In genomic region chr20:12434672-12435071, GRCh38 we compare ENCODE assay signal across 33 cellular contexts.
"Had no signal": no experiment of that assay in that cellular context is flagged by ENCODE, and none has a peak within 500 bp of the region (broad histone marks: within the 10 kb centered on the region; RNA-seq: fewer than 3 reads in every experiment).

No MANE protein-coding gene starts in this region.

- H3K4me1 Mint-ChIP-seq: activated CD4-positive, alpha-beta memory T cell treated with anti-CD3 and anti-CD28 coated beads, Interleukin-2, amount 10 ng/mL, durations not matched to agents 7 days and 5 days; activated CD4-positive, alpha-beta T cell treated with anti-CD3 and anti-CD28 coated beads for 36 hours; activated CD8-positive, alpha-beta memory T cell treated with anti-CD3 and anti-CD28 coated beads, Interleukin-2, amount 10 ng/mL, durations not matched to agents 7 days and 5 days; activated naive CD4-positive, alpha-beta T cell treated with anti-CD3 and anti-CD28 coated beads, Interleukin-2, amount 10 ng/mL, durations not matched to agents 7 days and 5 days; activated naive CD8-positive, alpha-beta T cell treated with anti-CD3 and anti-CD28 coated beads, Interleukin-2, amount 50 U/mL, for 24 hours had no signal

- ATAC-seq: activated CD4-positive, alpha-beta T cell treated with anti-CD3 and anti-CD28 coated beads for 36 hours; activated CD4-positive, CD25-positive, alpha-beta regulatory T cell treated with anti-CD3 and anti-CD28 coated beads, Interleukin-2, amount 50 U/mL, for 24 hours; activated CD8-positive, alpha-beta memory T cell treated with anti-CD3 and anti-CD28 coated beads, Interleukin-2, amount 10 ng/mL, durations not matched to agents 7 days and 5 days; activated naive CD8-positive, alpha-beta T cell treated with anti-CD3 and anti-CD28 coated beads, Interleukin-2, amount 50 U/mL, for 24 hours; PC-3; WTC11 had no signal

- H3K4me1 ChIP-seq: Peyer's patch, SJSA1 had no signal

- H3K36me3 ChIP-seq: cardiac muscle cell, Peyer's patch, SJSA1 had no signal

- DNase-seq: activated CD4-positive, alpha-beta memory T cell treated with anti-CD3 and anti-CD28 coated beads, Interleukin-2, amount 10 ng/mL, durations not matched to agents 7 days and 5 days; activated CD4-positive, alpha-beta T cell treated with anti-CD3 and anti-CD28 coated beads for 36 hours; activated CD8-positive, alpha-beta memory T cell treated with anti-CD3 and anti-CD28 coated beads for 24 hours; activated CD8-positive, alpha-beta memory T cell treated with anti-CD3 and anti-CD28 coated beads, Interleukin-2, amount 10 ng/mL, durations not matched to agents 7 days and 5 days; activated CD8-positive, alpha-beta memory T cell treated with anti-CD3 and anti-CD28 coated beads, Interleukin-2, amount 50 U/mL, for 48 hours; activated effector memory CD4-positive, alpha-beta T cell treated with Interleukin-2 at 50 U/mL for 16 hours; activated naive CD4-positive, alpha-beta T cell treated with anti-CD3 and anti-CD28 coated beads, Interleukin-2, amount 10 ng/mL, durations not matched to agents 7 days and 5 days; activated naive CD8-positive, alpha-beta T cell treated with anti-CD3 and anti-CD28 coated beads, Interleukin-2, amount 50 U/mL, for 24 hours; activated T-cell treated with anti-CD3 and anti-CD28 coated beads, Interleukin-2, amount 50 U/mL, for 48 hours; amniotic stem cell; aorta; MM.1S; MV-4-11; NCI-H1092; NCI-H1436 treated with DMSO at 0.1 percent for 48 hours; NCI-H1694 treated with DMSO at 0.1 percent for 48 hours; NCI-H2029; NCI-H345; NCI-H524 treated with DMSO at 0.1 percent for 48 hours; NK-92 treated with Interleukin-12 subunit alpha and Interleukin-12 subunit beta, amount 100 ng/mL, for 24 hours; PC-3; Peyer's patch; RPMI8226; SHP77 treated with DMSO at 0.1 percent for 48 hours; SK-N-SH had no signal

- H3K4me3 Mint-ChIP-seq: activated CD4-positive, alpha-beta memory T cell treated with anti-CD3 and anti-CD28 coated beads, Interleukin-2, amount 10 ng/mL, durations not matched to agents 7 days and 5 days; activated CD4-positive, alpha-beta T cell treated with anti-CD3 and anti-CD28 coated beads for 36 hours; activated CD8-positive, alpha-beta memory T cell treated with anti-CD3 and anti-CD28 coated beads, Interleukin-2, amount 10 ng/mL, durations not matched to agents 7 days and 5 days; activated naive CD4-positive, alpha-beta T cell treated with anti-CD3 and anti-CD28 coated beads, Interleukin-2, amount 10 ng/mL, durations not matched to agents 7 days and 5 days; activated naive CD8-positive, alpha-beta T cell; activated naive CD8-positive, alpha-beta T cell treated with anti-CD3 and anti-CD28 coated beads, Interleukin-2, amount 50 U/mL, for 24 hours; T-helper 1 cell treated with Interleukin-12 subunit alpha and Interleukin-12 subunit beta and Interleukin-4 antibody, amounts not matched to agents 30 μg/mL and 1 μg/mL, for 36 hours; T-helper 2 cell treated with Interferon-gamma antibody and Interleukin-4, amounts not matched to agents 5 μg/mL and 100 μg/mL, for 36 hours; WTC11 had no signal

- H3K27me3 Mint-ChIP-seq: activated CD4-positive, alpha-beta memory T cell treated with anti-CD3 and anti-CD28 coated beads, Interleukin-2, amount 10 ng/mL, durations not matched to agents 7 days and 5 days; activated CD4-positive, alpha-beta T cell treated with anti-CD3 and anti-CD28 coated beads for 36 hours; activated CD8-positive, alpha-beta memory T cell treated with anti-CD3 and anti-CD28 coated beads, Interleukin-2, amount 10 ng/mL, durations not matched to agents 7 days and 5 days; activated naive CD4-positive, alpha-beta T cell treated with anti-CD3 and anti-CD28 coated beads, Interleukin-2, amount 10 ng/mL, durations not matched to agents 7 days and 5 days; activated naive CD8-positive, alpha-beta T cell; activated naive CD8-positive, alpha-beta T cell treated with anti-CD3 and anti-CD28 coated beads, Interleukin-2, amount 50 U/mL, for 24 hours had no signal

- H3K27me3 ChIP-seq: cardiac muscle cell, Peyer's patch, SJSA1 had no signal

- H3K27ac Mint-ChIP-seq: activated CD4-positive, alpha-beta memory T cell treated with anti-CD3 and anti-CD28 coated beads, Interleukin-2, amount 10 ng/mL, durations not matched to agents 7 days and 5 days; activated CD4-positive, alpha-beta T cell treated with anti-CD3 and anti-CD28 coated beads for 36 hours; activated CD8-positive, alpha-beta memory T cell treated with anti-CD3 and anti-CD28 coated beads, Interleukin-2, amount 10 ng/mL, durations not matched to agents 7 days and 5 days; activated naive CD4-positive, alpha-beta T cell treated with anti-CD3 and anti-CD28 coated beads, Interleukin-2, amount 10 ng/mL, durations not matched to agents 7 days and 5 days; activated naive CD8-positive, alpha-beta T cell; activated naive CD8-positive, alpha-beta T cell treated with anti-CD3 and anti-CD28 coated beads, Interleukin-2, amount 50 U/mL, for 24 hours; T-helper 1 cell treated with Interleukin-12 subunit alpha and Interleukin-12 subunit beta and Interleukin-4 antibody, amounts not matched to agents 30 μg/mL and 1 μg/mL, for 36 hours; T-helper 2 cell treated with Interferon-gamma antibody and Interleukin-4, amounts not matched to agents 5 μg/mL and 100 μg/mL, for 36 hours; WTC11 had no signal

- H3K36me3 Mint-ChIP-seq: activated CD8-positive, alpha-beta memory T cell treated with anti-CD3 and anti-CD28 coated beads, Interleukin-2, amount 10 ng/mL, durations not matched to agents 7 days and 5 days; activated naive CD4-positive, alpha-beta T cell treated with anti-CD3 and anti-CD28 coated beads, Interleukin-2, amount 10 ng/mL, durations not matched to agents 7 days and 5 days; activated naive CD8-positive, alpha-beta T cell; WTC11 had no signal

- H3K9me3 ChIP-seq: Peyer's patch, SJSA1 had no signal

- H3K27ac ChIP-seq: cardiac muscle cell, KMS-11, Peyer's patch, SJSA1 had no signal

- H3K4me3 ChIP-seq: cardiac muscle cell, Peyer's patch, SJSA1 had no signal
